In the genomic region with DNA sequence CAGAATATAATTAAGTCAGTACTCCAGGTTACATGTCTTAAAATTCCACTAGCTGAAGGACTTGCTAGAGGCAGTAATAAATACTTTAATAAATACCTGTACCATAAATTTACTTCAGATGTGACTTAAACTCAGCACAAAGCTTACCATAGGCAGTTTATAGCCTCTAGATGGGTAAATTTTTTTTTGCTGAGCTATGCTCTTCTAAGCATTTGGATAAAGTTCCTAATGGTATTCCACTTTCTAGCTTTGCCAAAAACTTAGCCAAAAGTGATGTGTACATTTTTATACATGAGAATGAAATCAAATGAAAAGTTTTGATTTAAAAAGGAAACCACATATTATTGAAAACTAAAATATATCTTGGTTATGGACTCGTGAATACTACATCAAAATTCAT, we compare ENCODE assay signal across 27 cellular contexts.
DNase-seq lines count a peak whose midpoint lies in the region; ATAC-seq, FAIRE-seq and TF ChIP-seq lines count a peak whose summit lies in the region.
"Had no signal": no experiment of that assay in that cellular context is flagged by ENCODE, and none has a peak within 500 bp of the region (broad histone marks: within the 10 kb centered on the region; RNA-seq: fewer than 3 reads in every experiment).

No MANE protein-coding gene starts in this region.

- H3K9me3 ChIP-seq in HepG2 (ENCODE audit: low read length) (no peaks in the 10 kb centered on the region), right lobe of liver (no peaks in the 10 kb centered on the region)
- H3K9me3 ChIP-seq: BE2C had no signal

- H3K79me2 ChIP-seq in HepG2 (ENCODE audit: insufficient read depth, low read length): no peaks in the 10 kb centered on the region

- H3K4me3 ChIP-seq in HepG2 (replicated peaks in 1 of 3; ENCODE audit: insufficient read depth in 1 of 3, low read depth in 2 of 3, low read length in 3 of 3) (no peak overlapping the region), right lobe of liver (no peak overlapping the region), H7 (ENCODE audit: insufficient read depth, low read depth, low read length) (no peak overlapping the region)
- H3K4me3 ChIP-seq: BLaER1 treated with 17β-estradiol and CSF1 and Interleukin-3, amounts not matched to agents 10 nM and 100 nM; GM12878; GM23248 had no signal

- H3K4me2 ChIP-seq in HepG2 (ENCODE audit: low read depth, low read length): no peak overlapping the region
- H3K4me2 ChIP-seq: BLaER1 treated with 17β-estradiol and CSF1 and Interleukin-3, amounts not matched to agents 10 nM and 100 nM had no signal

- DNase-seq in HepG2 (ENCODE audit: low spot score) (no peak), right lobe of liver (no peak), glutamatergic neuron (no peak), posterior cingulate gyrus (no peak), H7 (no peak), left lobe of liver (ENCODE audit: low spot score) (no peak)
- DNase-seq: ACHN; AML-193; BE2C; CD4-positive, alpha-beta T cell; CD8-positive, alpha-beta memory T cell; DMS 273 treated with DMSO at 0.1 percent for 48 hours; DMS79; EL; GDM1; GM23248; H9 had no signal

- POLR2A ChIA-PET in HepG2 (lab: Yijun Ruan, JAX): no interaction called here

- H3K36me3 ChIP-seq in HepG2 (replicated peaks in 1 of 2; ENCODE audit: control insufficient read depth in 1 of 2, insufficient read depth in 2 of 2, low read length in 2 of 2) (no peaks in the 10 kb centered on the region), right lobe of liver (no peaks in the 10 kb centered on the region), H7 (replicated peaks; ENCODE audit: control insufficient read depth, insufficient read depth, low read length) (no peaks in the 10 kb centered on the region)
- H3K36me3 ChIP-seq: BE2C; BLaER1 treated with 17β-estradiol and CSF1 and Interleukin-3, amounts not matched to agents 10 nM and 100 nM had no signal

- peak overlapping the region; percentile 96 for H3K27ac Mint-ChIP-seq in glutamatergic neuron (ENCODE audit: unreplicated experiment)
- H3K27ac Mint-ChIP-seq: CD14-positive monocyte; CD4-positive, alpha-beta T cell; CD8-positive, alpha-beta memory T cell; H9 had no signal

- intact Hi-C loops in HepG2 (cut with micrococcal nuclease; ENCODE audit: unreplicated experiment) (no loop called here), right lobe of liver (cut with DNase I) (no loop called here), posterior cingulate gyrus (cut with DNase I) (no loop called here)

- H3K4me1 ChIP-seq in HepG2 (ENCODE audit: insufficient read depth, low read length) (peaks cover 49% of the 10 kb centered on the region), right lobe of liver (no peaks in the 10 kb centered on the region)

- peaks cover 10% of the 10 kb centered on the region for H3K4me1 Mint-ChIP-seq in glutamatergic neuron (ENCODE audit: low read depth, unreplicated experiment)
- H3K4me1 Mint-ChIP-seq: CD14-positive monocyte; CD8-positive, alpha-beta memory T cell; H9 had no signal

- CTCF ChIA-PET in HepG2 (lab: Yijun Ruan, JAX; ENCODE audit: low intra/inter-chr PET ratio, low total read pairs): no interaction called here

- TF ChIP-seq EP300 in HepG2 (IDR thresholded peaks at IDR 0.05; ENCODE audit: low read depth in 2 of 2, low read length in 2 of 2): no peak
- TF ChIP-seq EP300 in HepG2 (CRISPR knock-in tag; IDR thresholded peaks at IDR 0.05; ENCODE audit: borderline replicate concordance): no peak

- FAIRE-seq in HepG2 (lab: Jason Lieb, UNC): no peak
- FAIRE-seq: A204.1, D721Med, GM12878, GM19239, H1 had no signal

- H2AFZ ChIP-seq in HepG2 (ENCODE audit: low read length): no peak overlapping the region
- H2AFZ ChIP-seq: GM23248 had no signal

- H3K27ac ChIP-seq in HepG2 (ENCODE audit: extremely low read length, insufficient read depth, low read length): no peak overlapping the region
- H3K27ac ChIP-seq in right lobe of liver: no peak overlapping the region
- peak overlapping the region; percentile 78; the same call in 1 of the 2 replicates for H3K27ac ChIP-seq in VCaP
- H3K27ac ChIP-seq: 22Rv1; BLaER1 treated with 17β-estradiol and CSF1 and Interleukin-3, amounts not matched to agents 10 nM and 100 nM; GM23248 had no signal

- H3K4me3 Mint-ChIP-seq in glutamatergic neuron (ENCODE audit: unreplicated experiment): no peak overlapping the region
- H3K4me3 Mint-ChIP-seq: CD14-positive monocyte; CD4-positive, alpha-beta T cell; CD8-positive, alpha-beta memory T cell; H9 had no signal

- no peaks in the 10 kb centered on the region for H4K20me1 ChIP-seq in HepG2 (ENCODE audit: insufficient read depth, low read length)
- H4K20me1 ChIP-seq: BLaER1 treated with 17β-estradiol and CSF1 and Interleukin-3, amounts not matched to agents 10 nM and 100 nM had no signal

- no peak for TF ChIP-seq RAD21 in HepG2 (CRISPR knock-in tag; IDR thresholded peaks at IDR 0.05)

- H3K9me3 Mint-ChIP-seq in glutamatergic neuron (ENCODE audit: unreplicated experiment): peaks cover 4% of the 10 kb centered on the region
- H3K9me3 Mint-ChIP-seq: CD4-positive, alpha-beta T cell; CD8-positive, alpha-beta memory T cell had no signal

- BruUV-seq in HepG2 (replicated peaks; lab: Mats Ljungman, UMichigan): no TSS peak

- no peak for TF ChIP-seq POLR2A in HepG2 (IDR thresholded peaks at IDR 0.05; ENCODE audit: insufficient read depth in 1 of 2, low read depth in 2 of 2, low read length in 2 of 2)
- TF ChIP-seq POLR2A in right lobe of liver (IDR thresholded peaks at IDR 0.05): no peak

- peaks cover 4% of the 10 kb centered on the region for H3K36me3 Mint-ChIP-seq in glutamatergic neuron (ENCODE audit: unreplicated experiment)
- H3K36me3 Mint-ChIP-seq: CD14-positive monocyte; CD8-positive, alpha-beta memory T cell had no signal

- 82% methylated on average over 1 of the region's 1 CpG for WGBS in HepG2 (ENCODE audit: low lambda C conversion rate)
- 56% methylated on average over 1 of the region's 1 CpG for WGBS in right lobe of liver (ENCODE audit: insufficient coverage, low coverage, low lambda C conversion rate, missing lambda C conversion rate)

- H3K27me3 ChIP-seq in HepG2 (ENCODE audit: control insufficient read depth in 1 of 2, insufficient read depth in 2 of 2, low read length in 2 of 2) (peaks cover 0 to 2% of the 10 kb centered on the region in 2 experiments; a peak in 2 of 5 replicates), right lobe of liver (no peaks in the 10 kb centered on the region), H7 (ENCODE audit: control insufficient read depth, insufficient read depth, low read length) (no peaks in the 10 kb centered on the region)
- H3K27me3 ChIP-seq: BE2C; BLaER1 treated with 17β-estradiol and CSF1 and Interleukin-3, amounts not matched to agents 10 nM and 100 nM had no signal

- in situ Hi-C loops in HepG2 (cut with HindIII; ENCODE audit: extremely low pct_ligation_motif_present, low pct_unique_long_range_greater_than_20kb): no loop called here

- no peak overlapping the region for H3K9ac ChIP-seq in HepG2 (ENCODE audit: insufficient read depth, low read depth, low read length)
- H3K9ac ChIP-seq: BLaER1 treated with 17β-estradiol and CSF1 and Interleukin-3, amounts not matched to agents 10 nM and 100 nM; GM23248 had no signal

- TF ChIP-seq CTCF in HepG2 (CRISPR knock-in tag; IDR thresholded peaks at IDR 0.05) (no peak), right lobe of liver (IDR thresholded peaks at IDR 0.05) (no peak), VCaP (conservative IDR thresholded peaks at IDR 0.05) (no peak), glutamatergic neuron (IDR thresholded peaks at IDR 0.05; ENCODE audit: partially characterized antibody, unreplicated experiment) (no peak)

- H3K27me3 Mint-ChIP-seq in glutamatergic neuron (ENCODE audit: unreplicated experiment): no peaks in the 10 kb centered on the region

- ATAC-seq in HepG2: no peak
- no peak for ATAC-seq in right lobe of liver
- ATAC-seq in left lobe of liver: no peak
- ATAC-seq: GM12878, HCT116 had no signal

TF ChIP-seq in HepG2, 621 proteins besides CTCF, POLR2A, EP300 and RAD21:
- TF ChIP-seq, protein P1, sequence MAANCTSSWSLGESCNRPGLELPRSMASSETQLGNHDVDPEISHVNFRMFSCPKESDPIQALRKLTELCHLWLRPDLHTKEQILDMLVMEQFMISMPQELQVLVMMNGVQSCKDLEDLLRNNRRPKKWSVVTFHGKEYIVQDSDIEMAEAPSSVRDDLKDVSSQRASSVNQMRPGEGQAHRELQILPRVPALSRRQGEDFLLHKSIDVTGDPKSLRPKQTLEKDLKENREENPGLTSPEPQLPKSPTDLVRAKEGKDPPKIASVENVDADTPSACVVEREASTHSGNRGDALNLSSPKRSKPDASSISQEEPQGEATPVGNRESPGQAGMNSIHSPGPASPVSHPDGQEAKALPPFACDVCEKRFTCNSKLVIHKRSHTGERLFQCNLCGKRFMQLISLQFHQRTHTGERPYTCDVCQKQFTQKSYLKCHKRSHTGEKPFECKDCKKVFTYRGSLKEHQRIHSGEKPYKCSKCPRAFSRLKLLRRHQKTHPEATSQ (CRISPR knock-in tag; IDR thresholded peaks at IDR 0.05; ENCODE audit: borderline replicate concordance): no peak
- peak; percentile 88 for TF ChIP-seq MAFF (IDR thresholded peaks at IDR 0.05; ENCODE audit: low read depth, low read length)
- peak; percentile 84 to 94 for TF ChIP-seq MAFK (conservative IDR thresholded peaks at IDR 0.05 in 1 of 2, IDR thresholded peaks at IDR 0.05 in 1 of 2; ENCODE audit: low read length in 2 of 2)
- no peak for TF ChIP-seq BRF2 (CRISPR knock-in tag; IDR thresholded peaks at IDR 0.05)
TF ChIP-seq in HepG2: peak in this region for 2.
